In the genomic region with DNA sequence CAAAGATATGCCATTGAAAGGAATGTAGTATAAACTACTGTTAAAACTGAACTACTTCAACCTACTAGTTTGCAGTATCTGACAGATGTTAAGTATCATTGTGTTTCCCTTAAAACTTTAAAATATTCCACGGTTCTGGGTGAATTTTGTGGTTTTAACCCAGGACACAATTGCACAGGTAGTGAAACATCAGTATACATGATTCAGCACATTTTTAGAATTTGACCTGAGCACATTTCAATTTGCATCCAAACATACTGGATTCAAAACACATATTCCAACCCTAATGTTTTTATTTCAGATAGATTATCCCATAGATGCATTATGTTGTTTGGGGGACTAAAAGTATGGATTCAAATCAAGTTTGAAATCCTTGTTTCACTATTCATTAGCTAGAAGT, we compare ENCODE assay signal across 30 cellular contexts.
"Had no signal": no experiment of that assay in that cellular context is flagged by ENCODE, and none has a peak within 500 bp of the region (broad histone marks: within the 10 kb centered on the region; RNA-seq: fewer than 3 reads in every experiment).

No MANE protein-coding gene starts in this region.

- H3K4me2 ChIP-seq: SK-N-SH had no signal

- H3K4me1 ChIP-seq: Peyer's patch, SJSA1 had no signal

- H3K4me3 ChIP-seq: Peyer's patch, SJSA1 had no signal

- ATAC-seq: PC-3 had no signal

- H3K9ac ChIP-seq: SK-N-SH had no signal

- H3K27ac ChIP-seq: Peyer's patch, SJSA1 had no signal

- H3K9me3 ChIP-seq: Peyer's patch, SJSA1, SK-N-SH had no signal

- H3K27me3 ChIP-seq: Peyer's patch had no signal

- DNase-seq: MM.1S, MV-4-11, NCI-H1092, NCI-H1105, NCI-H1436, NCI-H146, NCI-H1694, NCI-H187, NCI-H1930, NCI-H2029 treated with DMSO at 0.1 percent for 48 hours, NCI-H2081 treated with DMSO at 0.1 percent for 48 hours, NCI-H2107, NCI-H2171, NCI-H226, NCI-H446 treated with DMSO at 0.1 percent for 48 hours, NCI-H510A, NCI-H524, NCI-H526, NCI-H69, NCI-H748 treated with DMSO at 0.1 percent for 48 hours, NCI-H82, PC-3, Peyer's patch, Right ventricle myocardium superior, RPMI8226, SHP77 treated with DMSO at 0.1 percent for 48 hours, SK-N-SH, SW 1271, T-helper 1 cell had no signal

- H3K36me3 ChIP-seq: Peyer's patch, SJSA1 had no signal
